In the genomic region with DNA sequence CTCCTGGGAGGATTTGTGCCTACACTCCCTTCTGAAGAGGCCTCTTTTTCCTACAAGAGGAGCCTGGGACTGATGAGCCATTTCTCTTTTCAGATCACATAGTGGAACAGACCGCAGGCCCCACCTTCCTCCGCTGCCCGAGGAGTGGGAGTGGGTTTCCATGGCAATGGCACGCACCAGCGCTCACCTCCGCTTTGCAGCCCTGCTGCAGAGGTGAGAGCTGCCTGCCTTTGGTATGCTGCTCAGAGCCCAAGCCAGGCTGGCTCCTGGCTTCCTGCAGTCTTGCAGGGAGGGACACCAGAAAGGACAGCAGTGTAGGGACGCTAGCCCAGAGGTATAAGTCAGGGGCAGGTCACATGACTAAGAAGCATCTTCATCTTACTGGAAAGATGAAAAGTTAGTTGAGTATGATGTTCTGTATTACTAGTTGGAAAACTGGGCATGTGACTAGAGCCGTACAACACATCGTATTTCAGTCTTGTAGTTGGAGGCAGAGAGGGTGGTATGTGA, we compare ENCODE assay signal across 9 cellular contexts. TPM values are rescaled to one million over a fixed set of nuclear protein-coding genes. Genes with fewer than 3 reads are reported as not detected.
DNase-seq lines count a peak whose midpoint lies in the region; ATAC-seq, FAIRE-seq and TF ChIP-seq lines count a peak whose summit lies in the region.
"Had no signal": no experiment of that assay in that cellular context is flagged by ENCODE, and none has a peak within 500 bp of the region (broad histone marks: within the 10 kb centered on the region; RNA-seq: fewer than 3 reads in every experiment).

No MANE protein-coding gene starts in this region.

- H3K4me2 ChIP-seq in OCI-LY3 (ENCODE audit: low read length): peak overlapping the region; percentile 60

- H3K4me1 ChIP-seq in OCI-LY3 (ENCODE audit: low read length) (peaks cover 44% of the 10 kb centered on the region), lower lobe of right lung (peaks cover 5% of the 10 kb centered on the region), esophagus muscularis mucosa (peaks cover 7 to 9% (median 8%) of the 10 kb centered on the region in 4 donors)

- H3K27ac ChIP-seq in OCI-LY3 (ENCODE audit: low read length) (no peak overlapping the region), lower lobe of right lung (no peak overlapping the region), esophagus muscularis mucosa (replicated peaks in 1 of 4) (no peak overlapping the region)

- H3K36me3 Mint-ChIP-seq in Calu3 (ENCODE audit: insufficient read depth, unreplicated experiment): peaks cover 3% of the 10 kb centered on the region

- ATAC-seq in HG03135 (IDR thresholded peaks at IDR 0.05; ENCODE audit: unreplicated experiment) (peak; percentile 61), lower lobe of right lung (peak in 1 of 2 donors; percentile 58)

- DNase-seq in Calu3 (peak; percentile 30), GM19239 (ENCODE audit: insufficient read length, low spot score) (no peak), lower lobe of right lung (peak; percentile 44), esophagus muscularis mucosa (ENCODE audit: extremely low spot score) (no peak), H54 (ENCODE audit: insufficient read length, low spot score) (no peak)
- no peak for DNase-seq in stimulated activated naive CD4-positive, alpha-beta T cell (lab: John Stamatoyannopoulos, UW)

- no peaks in the 10 kb centered on the region for H3K9me3 Mint-ChIP-seq in Calu3 (ENCODE audit: low read depth, unreplicated experiment)
- H3K9me3 Mint-ChIP-seq: activated naive CD4-positive, alpha-beta T cell treated with anti-CD3 and anti-CD28 coated beads, Interleukin-2, amount 50 U/mL, for 72 hours had no signal

- 0 out of 2 replicates have a peak overlapping the region, but pooled peaks have one; percentile 54 for H2AFZ ChIP-seq in OCI-LY3 (ENCODE audit: low read depth, low read length)

- FAIRE-seq in GM19239 (lab: Jason Lieb, UNC): peak; percentile 99
- no peak for FAIRE-seq in H54 (lab: Jason Lieb, UNC)

- no peaks in the 10 kb centered on the region for H3K9me3 ChIP-seq in OCI-LY3 (ENCODE audit: insufficient read depth, low read length)
- no peaks in the 10 kb centered on the region for H3K9me3 ChIP-seq in lower lobe of right lung
- no peaks in the 10 kb centered on the region for H3K9me3 ChIP-seq in esophagus muscularis mucosa

- no peak overlapping the region for H3K27ac Mint-ChIP-seq in Calu3 (ENCODE audit: unreplicated experiment)
- H3K27ac Mint-ChIP-seq: activated naive CD4-positive, alpha-beta T cell treated with anti-CD3 and anti-CD28 coated beads, Interleukin-2, amount 50 U/mL, for 72 hours had no signal

- H3K4me3 Mint-ChIP-seq in Calu3 (ENCODE audit: low read depth, unreplicated experiment): no peak overlapping the region

- WGBS in esophagus muscularis mucosa: 54% methylated on average over 9 of the region's 9 CpGs

- H3K27me3 ChIP-seq in OCI-LY3 (ENCODE audit: low read depth, low read length) (no peaks in the 10 kb centered on the region), lower lobe of right lung (ENCODE audit: low read depth) (no peaks in the 10 kb centered on the region), esophagus muscularis mucosa (peaks cover 0 to 18% (median 0%) of the 10 kb centered on the region in 4 donors)

- H3K79me2 ChIP-seq in OCI-LY3 (ENCODE audit: low read length): no peaks in the 10 kb centered on the region

- peaks cover 24% of the 10 kb centered on the region for H3K4me1 Mint-ChIP-seq in Calu3 (ENCODE audit: low read depth, unreplicated experiment)

- intact Hi-C loops in Calu3 (cut with micrococcal nuclease; ENCODE audit: unreplicated experiment) (loop anchor here (10.0 kb wide), 1 partner anchor 201 kb away; no protein-coding TSS in a partner anchor), lower lobe of right lung (cut with DNase I) (no loop called here), esophagus muscularis mucosa (cut with DNase I) (no loop called here)

- no peaks in the 10 kb centered on the region for H4K20me1 ChIP-seq in OCI-LY3 (ENCODE audit: insufficient read depth, low read length)

- TF ChIP-seq CTCF in Calu3 (IDR thresholded peaks at IDR 0.05; ENCODE audit: unreplicated experiment) (no peak), OCI-LY3 (IDR thresholded peaks at IDR 0.05; ENCODE audit: low read depth, low read length) (no peak), lower lobe of right lung (IDR thresholded peaks at IDR 0.05) (no peak), esophagus muscularis mucosa (IDR thresholded peaks at IDR 0.05) (no peak)

- H3K4me3 ChIP-seq in OCI-LY3 (ENCODE audit: low read length) (peak overlapping the region; percentile 43), lower lobe of right lung (no peak overlapping the region), esophagus muscularis mucosa (no peak overlapping the region)

- peaks cover 1% of the 10 kb centered on the region for H3K36me3 ChIP-seq in OCI-LY3 (replicated peaks; ENCODE audit: low read depth, low read length)
- no peaks in the 10 kb centered on the region for H3K36me3 ChIP-seq in lower lobe of right lung
- no peaks in the 10 kb centered on the region for H3K36me3 ChIP-seq in esophagus muscularis mucosa

- no peak overlapping the region for H3K9ac ChIP-seq in OCI-LY3 (ENCODE audit: low read length)

- BruUV-seq in Calu3 (replicated peaks; lab: Mats Ljungman, UMichigan): no TSS peak

- TF ChIP-seq EP300 in esophagus muscularis mucosa (IDR thresholded peaks at IDR 0.05): no peak

- H3K27me3 Mint-ChIP-seq in Calu3 (ENCODE audit: unreplicated experiment): peaks cover 17% of the 10 kb centered on the region

- no peak for TF ChIP-seq POLR2A in esophagus muscularis mucosa (IDR thresholded peaks at IDR 0.05; ENCODE audit: low read depth)
- TF ChIP-seq POLR2A in H54 (IDR thresholded peaks at IDR 0.05; ENCODE audit: low read depth, low read length): no peak

- CTCF ChIA-PET in Calu3 (lab: Charles Lee): interaction anchor here (0.6 kb wide), 1 partner anchor 15 kb away, joined by 4 read pairs; the partner anchor contains the start of gene SLU7

RNA-seq across cellular contexts. Expression of gene PTTG1, which starts 12.4 kb away (rescaled TPM):
- total RNA-seq in Calu3 (2022): 144 and 184 TPM in 2 replicates
- total RNA-seq in lower lobe of right lung: 9.1 TPM
- total RNA-seq in esophagus muscularis mucosa: 1 to 10 TPM in 3 of 4 donors, not detected in 1; 2.6 to 6.3 (median 5.5) TPM

RNA-seq across cellular contexts. Expression of gene SLU7, which starts 15.2 kb away (rescaled TPM):
- 62.8 and 71.2 TPM in 2 replicates for total RNA-seq in Calu3 (2022)
- 55.1 TPM for total RNA-seq in lower lobe of right lung
- total RNA-seq in esophagus muscularis mucosa: 10 to 100 TPM; 43.5 to 82.0 (median 69.5) TPM

RNA-seq across cellular contexts. Expression of gene FAM200C, which starts 34.2 kb away (rescaled TPM):
- total RNA-seq in Calu3 (2022) (6.5 and 7.5 TPM in 2 replicates), lower lobe of right lung (6.1 TPM), esophagus muscularis mucosa (1 to 10 TPM; 3.0 to 9.6 (median 5.8) TPM)

Comparison
In these comparisons a context has a peak if more than half of its experiments do, and no peak if none do; other contexts are left out.
1. DNase-seq: peak in Calu3 (single experiment) and lower lobe of right lung (single experiment); none in GM19239 (single experiment), esophagus muscularis mucosa (single experiment), stimulated activated naive CD4-positive, alpha-beta T cell (0 of 6) and H54 (single experiment).
2. RNA of gene PTTG1, which starts 12.4 kb away (total RNA-seq): 144 to 184 TPM in Calu3; 9.1 TPM in lower lobe of right lung (single experiment) and 2.6 to 6.3 TPM in esophagus muscularis mucosa; every median in the first group is over 10 times any median in the second.